In the genomic region with DNA sequence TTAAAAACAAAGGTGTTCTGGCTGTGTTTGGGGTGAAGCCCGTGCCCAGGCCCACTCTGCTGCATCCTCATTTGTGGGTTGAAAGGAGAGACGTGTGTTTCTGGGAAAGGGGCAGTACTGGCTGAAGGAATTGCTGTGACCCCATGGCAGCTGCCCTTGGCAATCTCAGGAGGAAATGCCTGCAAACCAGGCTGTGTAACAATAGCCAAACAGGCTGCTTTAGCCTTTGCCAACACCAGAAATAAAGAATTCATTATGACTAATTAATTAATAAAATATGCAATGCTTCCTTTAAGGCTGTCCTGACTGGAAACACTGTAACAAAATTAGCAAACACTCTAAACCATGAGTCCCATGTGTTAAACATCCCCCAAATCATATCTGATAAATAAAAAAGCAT, we compare ENCODE assay signal across 2 cellular contexts.
A peak's percentile ranks its signal among the peaks of the same experiment; 100 is the strongest.
TF ChIP-seq lines count a peak whose summit lies in the region.

No MANE protein-coding gene starts in this region.

TF ChIP-seq in SK-N-SH, 30 proteins besides CTCF, POLR2A, EP300 and RAD21:
- TF ChIP-seq, protein P1, sequence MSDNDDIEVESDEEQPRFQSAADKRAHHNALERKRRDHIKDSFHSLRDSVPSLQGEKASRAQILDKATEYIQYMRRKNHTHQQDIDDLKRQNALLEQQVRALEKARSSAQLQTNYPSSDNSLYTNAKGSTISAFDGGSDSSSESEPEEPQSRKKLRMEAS (IDR thresholded peaks at IDR 0.05; ENCODE audit: low read depth): no peak
- 0 out of 2 replicates have a peak, but pooled peaks have one; percentile 24 for TF ChIP-seq RCOR1 (IDR thresholded peaks at IDR 0.05; ENCODE audit: low read length)
TF ChIP-seq in SK-N-SH: peak in this region for 1.

TF ChIP-seq in SK-N-SH treated with all-trans-retinoic acid at 6 μM for 48 hours, 23 proteins besides CTCF, POLR2A, EP300 and RAD21:
- no peak for TF ChIP-seq TCF4 (CRISPR knock-in tag; IDR thresholded peaks at IDR 0.05; ENCODE audit: borderline replicate concordance)
- TF ChIP-seq ZFP3 (CRISPR knock-in tag; IDR thresholded peaks at IDR 0.05): no peak
- no peak for TF ChIP-seq ESRRG (CRISPR knock-in tag; IDR thresholded peaks at IDR 0.05)
- TF ChIP-seq, protein P2, sequence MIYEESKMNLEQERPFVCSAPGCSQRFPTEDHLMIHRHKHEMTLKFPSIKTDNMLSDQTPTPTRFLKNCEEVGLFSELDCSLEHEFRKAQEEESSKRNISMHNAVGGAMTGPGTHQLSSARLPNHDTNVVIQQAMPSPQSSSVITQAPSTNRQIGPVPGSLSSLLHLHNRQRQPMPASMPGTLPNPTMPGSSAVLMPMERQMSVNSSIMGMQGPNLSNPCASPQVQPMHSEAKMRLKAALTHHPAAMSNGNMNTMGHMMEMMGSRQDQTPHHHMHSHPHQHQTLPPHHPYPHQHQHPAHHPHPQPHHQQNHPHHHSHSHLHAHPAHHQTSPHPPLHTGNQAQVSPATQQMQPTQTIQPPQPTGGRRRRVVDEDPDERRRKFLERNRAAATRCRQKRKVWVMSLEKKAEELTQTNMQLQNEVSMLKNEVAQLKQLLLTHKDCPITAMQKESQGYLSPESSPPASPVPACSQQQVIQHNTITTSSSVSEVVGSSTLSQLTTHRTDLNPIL (CRISPR knock-in tag; IDR thresholded peaks at IDR 0.05; ENCODE audit: low read depth): no peak
- no peak for TF ChIP-seq CSDC2 (CRISPR knock-in tag; IDR thresholded peaks at IDR 0.05)
- no peak for TF ChIP-seq ZC3H10 (CRISPR knock-in tag; IDR thresholded peaks at IDR 0.05)
- no peak for TF ChIP-seq ZNF8 (CRISPR knock-in tag; IDR thresholded peaks at IDR 0.05)
- no peak for TF ChIP-seq CSRNP3 (CRISPR knock-in tag; IDR thresholded peaks at IDR 0.05)
